Comparison of ENCODE assay signal across 1 cellular context in the genomic region with DNA sequence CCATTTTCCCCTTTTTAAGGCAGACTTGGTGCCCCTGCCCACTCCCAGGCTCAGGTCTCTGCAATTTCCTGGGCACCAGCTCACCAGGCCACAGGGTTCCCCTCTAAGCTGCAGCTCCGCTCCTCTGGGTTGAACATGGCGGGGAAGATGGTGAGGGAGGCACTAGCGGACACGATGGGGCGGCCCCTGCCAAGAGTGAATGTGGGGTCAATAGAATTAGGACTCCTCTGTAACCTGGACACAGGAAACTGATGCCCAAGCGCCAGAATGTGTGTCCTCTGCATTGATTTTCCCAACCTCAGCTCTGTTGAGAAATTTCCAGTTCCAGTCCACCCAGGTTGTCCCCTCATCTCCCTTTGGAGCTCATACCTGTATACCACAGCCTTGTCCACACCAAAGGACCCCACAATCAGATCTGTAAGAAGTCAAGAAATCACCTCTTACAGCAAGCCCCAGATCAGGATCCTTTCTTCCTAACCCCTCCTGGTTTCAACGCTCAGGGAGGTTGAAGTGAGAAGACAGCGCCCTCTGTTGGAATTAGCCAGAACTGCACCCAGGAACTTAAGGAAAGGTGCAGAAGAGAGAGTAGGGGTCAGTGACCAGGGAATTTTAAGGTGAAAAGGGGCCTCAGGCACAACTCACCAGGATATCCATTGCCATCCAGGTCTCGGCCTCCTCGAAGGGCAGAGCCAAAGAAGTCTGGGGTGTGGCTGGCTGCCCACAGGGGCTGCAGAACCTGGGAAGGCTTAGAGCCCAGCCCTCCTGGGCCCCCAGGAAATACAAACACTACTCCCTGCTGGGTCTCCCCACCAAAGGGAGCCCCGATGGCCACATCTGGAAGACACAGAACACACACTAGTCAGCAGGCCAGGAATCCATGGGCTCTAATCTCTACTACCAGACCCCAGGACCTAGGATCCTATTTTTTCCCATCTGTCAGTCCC.
TF ChIP-seq lines count a peak whose summit lies in the region.

No MANE protein-coding gene starts in this region.

TF ChIP-seq in GM23338, 12 proteins besides CTCF, POLR2A, EP300 and RAD21 (continued from another document):
- TF ChIP-seq, protein P1, sequence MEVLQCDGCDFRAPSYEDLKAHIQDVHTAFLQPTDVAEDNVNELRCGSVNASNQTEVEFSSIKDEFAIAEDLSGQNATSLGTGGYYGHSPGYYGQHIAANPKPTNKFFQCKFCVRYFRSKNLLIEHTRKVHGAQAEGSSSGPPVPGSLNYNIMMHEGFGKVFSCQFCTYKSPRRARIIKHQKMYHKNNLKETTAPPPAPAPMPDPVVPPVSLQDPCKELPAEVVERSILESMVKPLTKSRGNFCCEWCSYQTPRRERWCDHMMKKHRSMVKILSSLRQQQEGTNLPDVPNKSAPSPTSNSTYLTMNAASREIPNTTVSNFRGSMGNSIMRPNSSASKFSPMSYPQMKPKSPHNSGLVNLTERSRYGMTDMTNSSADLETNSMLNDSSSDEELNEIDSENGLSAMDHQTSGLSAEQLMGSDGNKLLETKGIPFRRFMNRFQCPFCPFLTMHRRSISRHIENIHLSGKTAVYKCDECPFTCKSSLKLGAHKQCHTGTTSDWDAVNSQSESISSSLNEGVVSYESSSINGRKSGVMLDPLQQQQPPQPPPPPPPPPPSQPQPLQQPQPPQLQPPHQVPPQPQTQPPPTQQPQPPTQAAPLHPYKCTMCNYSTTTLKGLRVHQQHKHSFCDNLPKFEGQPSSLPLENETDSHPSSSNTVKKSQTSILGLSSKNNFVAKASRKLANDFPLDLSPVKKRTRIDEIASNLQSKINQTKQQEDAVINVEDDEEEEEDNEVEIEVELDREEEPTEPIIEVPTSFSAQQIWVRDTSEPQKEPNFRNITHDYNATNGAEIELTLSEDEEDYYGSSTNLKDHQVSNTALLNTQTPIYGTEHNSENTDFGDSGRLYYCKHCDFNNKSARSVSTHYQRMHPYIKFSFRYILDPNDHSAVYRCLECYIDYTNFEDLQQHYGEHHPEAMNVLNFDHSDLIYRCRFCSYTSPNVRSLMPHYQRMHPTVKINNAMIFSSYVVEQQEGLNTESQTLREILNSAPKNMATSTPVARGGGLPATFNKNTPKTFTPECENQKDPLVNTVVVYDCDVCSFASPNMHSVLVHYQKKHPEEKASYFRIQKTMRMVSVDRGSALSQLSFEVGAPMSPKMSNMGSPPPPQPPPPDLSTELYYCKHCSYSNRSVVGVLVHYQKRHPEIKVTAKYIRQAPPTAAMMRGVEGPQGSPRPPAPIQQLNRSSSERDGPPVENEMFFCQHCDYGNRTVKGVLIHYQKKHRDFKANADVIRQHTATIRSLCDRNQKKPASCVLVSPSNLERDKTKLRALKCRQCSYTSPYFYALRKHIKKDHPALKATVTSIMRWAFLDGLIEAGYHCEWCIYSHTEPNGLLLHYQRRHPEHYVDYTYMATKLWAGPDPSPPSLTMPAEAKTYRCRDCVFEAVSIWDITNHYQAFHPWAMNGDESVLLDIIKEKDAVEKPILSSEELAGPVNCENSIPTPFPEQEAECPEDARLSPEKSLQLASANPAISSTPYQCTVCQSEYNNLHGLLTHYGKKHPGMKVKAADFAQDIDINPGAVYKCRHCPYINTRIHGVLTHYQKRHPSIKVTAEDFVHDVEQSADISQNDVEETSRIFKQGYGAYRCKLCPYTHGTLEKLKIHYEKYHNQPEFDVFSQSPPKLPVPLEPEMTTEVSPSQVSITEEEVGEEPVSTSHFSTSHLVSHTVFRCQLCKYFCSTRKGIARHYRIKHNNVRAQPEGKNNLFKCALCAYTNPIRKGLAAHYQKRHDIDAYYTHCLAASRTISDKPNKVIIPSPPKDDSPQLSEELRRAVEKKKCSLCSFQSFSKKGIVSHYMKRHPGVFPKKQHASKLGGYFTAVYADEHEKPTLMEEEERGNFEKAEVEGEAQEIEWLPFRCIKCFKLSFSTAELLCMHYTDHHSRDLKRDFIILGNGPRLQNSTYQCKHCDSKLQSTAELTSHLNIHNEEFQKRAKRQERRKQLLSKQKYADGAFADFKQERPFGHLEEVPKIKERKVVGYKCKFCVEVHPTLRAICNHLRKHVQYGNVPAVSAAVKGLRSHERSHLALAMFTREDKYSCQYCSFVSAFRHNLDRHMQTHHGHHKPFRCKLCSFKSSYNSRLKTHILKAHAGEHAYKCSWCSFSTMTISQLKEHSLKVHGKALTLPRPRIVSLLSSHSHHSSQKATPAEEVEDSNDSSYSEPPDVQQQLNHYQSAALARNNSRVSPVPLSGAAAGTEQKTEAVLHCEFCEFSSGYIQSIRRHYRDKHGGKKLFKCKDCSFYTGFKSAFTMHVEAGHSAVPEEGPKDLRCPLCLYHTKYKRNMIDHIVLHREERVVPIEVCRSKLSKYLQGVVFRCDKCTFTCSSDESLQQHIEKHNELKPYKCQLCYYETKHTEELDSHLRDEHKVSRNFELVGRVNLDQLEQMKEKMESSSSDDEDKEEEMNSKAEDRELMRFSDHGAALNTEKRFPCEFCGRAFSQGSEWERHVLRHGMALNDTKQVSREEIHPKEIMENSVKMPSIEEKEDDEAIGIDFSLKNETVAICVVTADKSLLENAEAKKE (CRISPR knock-in tag; IDR thresholded peaks at IDR 0.05) = no peak
- TF ChIP-seq EZH2 (IDR thresholded peaks at IDR 0.05; ENCODE audit: low read depth, unreplicated experiment) = no peak
- TF ChIP-seq CREB1 (CRISPR knock-in tag; IDR thresholded peaks at IDR 0.05; ENCODE audit: low read depth) = no peak
- no peak for TF ChIP-seq ZNF114 (CRISPR knock-in tag; IDR thresholded peaks at IDR 0.05)
- TF ChIP-seq STAT1 (IDR thresholded peaks at IDR 0.05; ENCODE audit: unreplicated experiment) = no peak
- TF ChIP-seq JUNB (IDR thresholded peaks at IDR 0.05; ENCODE audit: unreplicated experiment) = no peak
- no peak for TF ChIP-seq POLR2AphosphoS5 (IDR thresholded peaks at IDR 0.05; ENCODE audit: low read depth)
- TF ChIP-seq ZNF331 (CRISPR knock-in tag; IDR thresholded peaks at IDR 0.05; ENCODE audit: low read depth) = no peak
